ENCODE assay signal across 30 cellular contexts in the genomic region with DNA sequence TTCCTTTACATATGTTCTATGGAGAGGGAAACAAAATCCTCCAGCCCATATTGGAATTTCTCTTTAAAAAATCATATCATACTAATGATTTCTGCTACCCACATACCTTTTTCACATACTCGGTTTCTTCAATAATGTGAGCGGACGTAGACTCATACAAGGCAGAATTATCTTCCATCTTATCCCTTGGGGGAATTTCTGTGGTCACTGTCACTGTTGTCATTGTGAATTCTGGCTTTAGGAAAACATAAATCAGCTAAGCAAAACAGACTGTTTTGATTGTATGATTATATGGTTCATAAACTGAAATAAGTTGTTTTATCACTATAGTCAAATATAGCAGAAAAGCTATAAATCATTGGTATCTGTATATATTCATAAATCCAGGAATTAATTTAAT. TPM values are rescaled to one million over a fixed set of nuclear protein-coding genes. Genes with fewer than 3 reads are reported as not detected.
"Had no signal": no experiment of that assay in that cellular context is flagged by ENCODE, and none has a peak within 500 bp of the region (broad histone marks: within the 10 kb centered on the region; RNA-seq: fewer than 3 reads in every experiment).

No MANE protein-coding gene starts in this region.

- H3K27ac ChIP-seq: adrenal gland, body of pancreas, esophagus squamous epithelium, gastroesophageal sphincter, heart right ventricle, WERI-Rb-1 had no signal

- H3K9me3 ChIP-seq: adrenal gland, body of pancreas, esophagus squamous epithelium, gastroesophageal sphincter, heart right ventricle had no signal

- ATAC-seq: activated CD4-positive, CD25-positive, alpha-beta regulatory T cell treated with anti-CD3 and anti-CD28 coated beads, Interleukin-2, amount 50 U/mL, for 24 hours; activated CD8-positive, alpha-beta T cell treated with anti-CD3 and anti-CD28 coated beads for 36 hours; activated naive CD8-positive, alpha-beta T cell treated with anti-CD3 and anti-CD28 coated beads, Interleukin-2, amount 50 U/mL, for 24 hours; activated T-cell treated with anti-CD3 and anti-CD28 coated beads, Interleukin-2, amount 50 U/mL, for 4 hours; activated T-helper 17 cell treated with anti-CD3 and anti-CD28 coated beads, Interleukin-2, amount 50 U/mL, for 72 hours; body of pancreas; effector memory CD8-positive, alpha-beta T cell; gastroesophageal sphincter; heart right ventricle; T-helper 17 cell had no signal

- H3K36me3 ChIP-seq: adrenal gland, esophagus squamous epithelium, gastroesophageal sphincter, WERI-Rb-1 had no signal

- H3K4me3 ChIP-seq: adrenal gland, body of pancreas, esophagus squamous epithelium, gastroesophageal sphincter, heart right ventricle had no signal

- H3K27me3 ChIP-seq: adrenal gland, body of pancreas, esophagus squamous epithelium, gastroesophageal sphincter, heart right ventricle had no signal

- DNase-seq: activated B cell treated with CpG ODN at 0.5 μM for 24 hours; activated CD4-positive, alpha-beta T cell treated with anti-CD3 and anti-CD28 coated beads for 48 hours; activated CD8-positive, alpha-beta memory T cell treated with anti-CD3 and anti-CD28 coated beads for 24 hours; activated CD8-positive, alpha-beta T cell treated with anti-CD3 and anti-CD28 coated beads for 36 hours; activated effector memory CD4-positive, alpha-beta T cell treated with Interleukin-2 at 50 U/mL for 16 hours; activated naive CD4-positive, alpha-beta T cell treated with anti-CD3 and anti-CD28 coated beads for 36 hours; activated naive CD8-positive, alpha-beta T cell treated with anti-CD3 and anti-CD28 coated beads for 36 hours; activated naive CD8-positive, alpha-beta T cell treated with anti-CD3 and anti-CD28 coated beads, Interleukin-2, amount 50 U/mL, for 24 hours; activated T-cell treated with anti-CD3 and anti-CD28 coated beads, Interleukin-2, amount 50 U/mL, for 4 hours; adrenal gland; amygdala; aorta; body of pancreas; caudate nucleus; cortex of kidney; dermis blood vessel endothelial cell; effector CD4-positive, alpha-beta T cell; effector memory CD8-positive, alpha-beta T cell; erythroblast; esophagus squamous epithelium; foreskin melanocyte; heart right ventricle; T-helper 1 cell; T-helper 17 cell; T1000; WERI-Rb-1 had no signal

RNA-seq across cellular contexts. Expression of a gene that starts 16.7 kb away (rescaled TPM):
- total RNA-seq: activated CD8-positive, alpha-beta T cell treated with anti-CD3 and anti-CD28 coated beads for 36 hours; activated naive CD4-positive, alpha-beta T cell treated with anti-CD3 and anti-CD28 coated beads for 36 hours; activated naive CD8-positive, alpha-beta T cell treated with anti-CD3 and anti-CD28 coated beads for 36 hours; activated T-cell treated with anti-CD3 and anti-CD28 coated beads, Interleukin-2, amount 50 U/mL, for 4 hours; chondrocyte; T-helper 17 cell had no signal
